14 cellular contexts compared by ENCODE assay signal in genomic region chr1:185789846-185790735, GRCh38. TPM values are rescaled to one million over a fixed set of nuclear protein-coding genes. Genes with fewer than 3 reads are reported as not detected.
DNase-seq lines count a peak whose midpoint lies in the region; TF ChIP-seq lines count a peak whose summit lies in the region.
"Had no signal": no experiment of that assay in that cellular context is flagged by ENCODE, and none has a peak within 500 bp of the region (broad histone marks: within the 10 kb centered on the region; RNA-seq: fewer than 3 reads in every experiment).

No MANE protein-coding gene starts in this region.

- no peak for TF ChIP-seq CTCF in fibroblast of pulmonary artery (IDR thresholded peaks at IDR 0.05; ENCODE audit: low read length, missing control alignments)
- TF ChIP-seq CTCF in osteoblast (IDR thresholded peaks at IDR 0.05; ENCODE audit: extremely low read depth, low read depth, low read length) = no peak

- no peak for TF ChIP-seq POLR2A in erythroblast (IDR thresholded peaks at IDR 0.05; ENCODE audit: low read length)

- H3K4me2 ChIP-seq in osteoblast (ENCODE audit: insufficient read depth, low read length) = peak overlapping the region; percentile 21
- H3K4me2 ChIP-seq: BLaER1 treated with 17β-estradiol and CSF1 and Interleukin-3, amounts not matched to agents 10 nM and 100 nM had no signal

- H2AFZ ChIP-seq in osteoblast (ENCODE audit: low read length) = no peak overlapping the region

- no peaks in the 10 kb centered on the region for H4K20me1 ChIP-seq in osteoblast (ENCODE audit: insufficient read depth, low read length)
- H4K20me1 ChIP-seq: BLaER1 treated with 17β-estradiol and CSF1 and Interleukin-3, amounts not matched to agents 10 nM and 100 nM had no signal

- peak overlapping the region; percentile 41 for H3K27ac ChIP-seq in osteoblast (ENCODE audit: low read depth, low read length)
- H3K27ac ChIP-seq: BLaER1 treated with 17β-estradiol and CSF1 and Interleukin-3, amounts not matched to agents 10 nM and 100 nM; epithelial cell of prostate had no signal

- no peak overlapping the region for H3K4me3 ChIP-seq in fibroblast of pulmonary artery (replicated peaks; ENCODE audit: low read depth, low read length)
- H3K4me3 ChIP-seq in osteoblast (ENCODE audit: insufficient read depth, low read length) = no peak overlapping the region
- H3K4me3 ChIP-seq: BLaER1 treated with 17β-estradiol and CSF1 and Interleukin-3, amounts not matched to agents 10 nM and 100 nM; HAP-1 had no signal

- H3K36me3 ChIP-seq in osteoblast (ENCODE audit: insufficient read depth, low read length) = no peaks in the 10 kb centered on the region
- H3K36me3 ChIP-seq: BLaER1 treated with 17β-estradiol and CSF1 and Interleukin-3, amounts not matched to agents 10 nM and 100 nM; HAP-1 had no signal

- no peaks in the 10 kb centered on the region for H3K27me3 ChIP-seq in osteoblast (ENCODE audit: insufficient read depth, low read length)
- H3K27me3 ChIP-seq: BLaER1 treated with 17β-estradiol and CSF1 and Interleukin-3, amounts not matched to agents 10 nM and 100 nM had no signal

- peak; percentile 61 for DNase-seq in GM04503 (ENCODE audit: low read depth)
- peak; percentile 36 for DNase-seq in amniotic epithelial cell (ENCODE audit: low read depth)
- peak; percentile 79 for DNase-seq in fibroblast of pulmonary artery (ENCODE audit: low read depth)
- DNase-seq in osteoblast (ENCODE audit: insufficient read length, low spot score, missing footprints) = no peak
- no peak for DNase-seq in activated gamma-delta T cell treated with Interleukin-2 at 50 U/mL for 16 hours
- DNase-seq in activated CD8-positive, alpha-beta memory T cell treated with anti-CD3 and anti-CD28 coated beads, Interleukin-2, amount 50 U/mL, for 4 hours = no peak
- no peak for DNase-seq in COR-L47 (lab: John Stamatoyannopoulos, UW)
- no peak for DNase-seq in erythroblast (lab: John Stamatoyannopoulos, UW)
- DNase-seq: activated CD4-positive, alpha-beta T cell treated with anti-CD3 and anti-CD28 coated beads, Interleukin-2, amount 50 U/mL, for 1 hour; NCI-H2171 had no signal

- H3K79me2 ChIP-seq in osteoblast (ENCODE audit: insufficient read depth, low read length) = no peaks in the 10 kb centered on the region

- H3K9me3 ChIP-seq in osteoblast (ENCODE audit: low read depth, low read length) = no peaks in the 10 kb centered on the region
- H3K9me3 ChIP-seq: BLaER1 treated with 17β-estradiol and CSF1 and Interleukin-3, amounts not matched to agents 10 nM and 100 nM; HAP-1 had no signal

- peaks cover 22% of the 10 kb centered on the region for H3K4me1 ChIP-seq in osteoblast (ENCODE audit: insufficient read depth, low read length)
- H3K4me1 ChIP-seq: BLaER1 treated with 17β-estradiol and CSF1 and Interleukin-3, amounts not matched to agents 10 nM and 100 nM; HAP-1 had no signal

RNA-seq across cellular contexts. Expression of gene HMCN1, which starts 55.9 kb away (rescaled TPM):
- total RNA-seq in osteoblast = 178 and 269 TPM in 2 replicates
- total RNA-seq: activated T-helper 1 cell treated with anti-CD3 and anti-CD28 coated beads, Interleukin-12 subunit alpha, Interleukin-12 subunit beta, Interleukin-2, Interleukin-4 antibody, amounts not matched to agents 30 ng/mL and 10 ng/mL and 1 ng/mL, durations not matched to agents 14 hours and 24 hours and 36 hours had no signal

Comparison
In these comparisons a context has a peak if more than half of its experiments do, and no peak if none do; other contexts are left out.
1. DNase-seq: peak in GM04503 (single experiment), amniotic epithelial cell (single experiment) and fibroblast of pulmonary artery (single experiment); none in osteoblast (single experiment), activated gamma-delta T cell treated with Interleukin-2 at 50 U/mL for 16 hours (single experiment), activated CD8-positive, alpha-beta memory T cell treated with anti-CD3 and anti-CD28 coated beads, Interleukin-2, amount 50 U/mL, for 4 hours (single experiment), COR-L47 (single experiment) and erythroblast (0 of 2).